22 cellular contexts compared by ENCODE assay signal in genomic region chr9:121997791-121998190, GRCh38.
DNase-seq lines count a peak whose midpoint lies in the region; ATAC-seq and TF ChIP-seq lines count a peak whose summit lies in the region.
"Had no signal": no experiment of that assay in that cellular context is flagged by ENCODE, and none has a peak within 500 bp of the region (broad histone marks: within the 10 kb centered on the region; RNA-seq: fewer than 3 reads in every experiment).

No MANE protein-coding gene starts in this region.

- H3K79me1 ChIP-seq in mesenchymal stem cell (replicated peaks; ENCODE audit: low read length, poor library complexity, severe bottlenecking) = peaks cover 2% of the 10 kb centered on the region

- 82 to 96% methylated on average over 4 to 7 of the region's 7 CpGs for WGBS in endodermal cell (ENCODE audit: insufficient coverage in 1 of 2, insufficient read length in 1 of 2), 2 experiments
- WGBS in mesenchymal stem cell = 69% methylated on average over 7 of the region's 7 CpGs

- H3K4ac ChIP-seq in mesenchymal stem cell (ENCODE audit: low read depth in 1 of 2, low read length in 2 of 2) = no peak overlapping the region

- peaks cover 18% of the 10 kb centered on the region for H3K27me3 Mint-ChIP-seq in endodermal cell (ENCODE audit: insufficient read depth)
- H3K27me3 Mint-ChIP-seq: activated CD4-positive, alpha-beta T cell treated with anti-CD3 and anti-CD28 coated beads for 36 hours; T-helper 17 cell; type B pancreatic cell had no signal

- CTCF ChIA-PET in A673 (lab: Charles Lee) = no interaction called here

- H3K27ac ChIP-seq in A673 (ENCODE audit: low read depth, low read length, poor library complexity, severe bottlenecking) (no peak overlapping the region), endodermal cell (ENCODE audit: low read depth, low read length) (no peak overlapping the region), mesenchymal stem cell (ENCODE audit: low read length, poor library complexity, severe bottlenecking) (no peak overlapping the region)
- H3K27ac ChIP-seq: adrenal gland, lower lobe of right lung had no signal

- no peaks in the 10 kb centered on the region for H3K27me3 ChIP-seq in A673 (replicated peaks; ENCODE audit: insufficient read depth, low read depth, low read length, poor library complexity)
- peaks cover 10% of the 10 kb centered on the region for H3K27me3 ChIP-seq in endodermal cell (ENCODE audit: control insufficient read depth, insufficient read depth, low read length, poor library complexity, severe bottlenecking)
- no peaks in the 10 kb centered on the region for H3K27me3 ChIP-seq in mesenchymal stem cell (ENCODE audit: control insufficient read depth in 1 of 2, insufficient read depth in 1 of 2, low read length in 2 of 2)
- H3K27me3 ChIP-seq: adrenal gland had no signal

- no peak overlapping the region for H2BK12ac ChIP-seq in mesenchymal stem cell (ENCODE audit: low read length in 2 of 2)

- H3K4me1 ChIP-seq in A673 (ENCODE audit: insufficient read depth, low read length, poor library complexity, severe bottlenecking) (peaks cover 10% of the 10 kb centered on the region), endodermal cell (ENCODE audit: control insufficient read depth, insufficient read depth, low read length) (peaks cover 4% of the 10 kb centered on the region), mesenchymal stem cell (ENCODE audit: control insufficient read depth, insufficient read depth, low read depth, low read length) (peaks cover 17% of the 10 kb centered on the region)

- no peaks in the 10 kb centered on the region for H3K9me3 Mint-ChIP-seq in endodermal cell
- H3K9me3 Mint-ChIP-seq: CD8-positive, alpha-beta T cell; type B pancreatic cell had no signal

- no peak overlapping the region for H2BK5ac ChIP-seq in mesenchymal stem cell (ENCODE audit: low read depth, low read length, poor library complexity, severe bottlenecking)

- H3K23ac ChIP-seq in mesenchymal stem cell (ENCODE audit: low read length in 2 of 2) = no peak overlapping the region

- no peak overlapping the region for H3K4me2 ChIP-seq in mesenchymal stem cell (ENCODE audit: low read length, poor library complexity, severe bottlenecking)

- no peak overlapping the region for H2BK15ac ChIP-seq in mesenchymal stem cell (ENCODE audit: low read depth, poor library complexity, severe bottlenecking)

- POLR2A ChIA-PET in A673 (lab: Charles Lee; ENCODE audit: low non-redundant PET) = no interaction called here

- no peaks in the 10 kb centered on the region for H3K36me3 Mint-ChIP-seq in endodermal cell (ENCODE audit: low read depth)
- H3K36me3 Mint-ChIP-seq: CD8-positive, alpha-beta T cell; type B pancreatic cell had no signal

- H3K9ac ChIP-seq in endodermal cell (ENCODE audit: extremely low read depth, low read length, poor library complexity, severe bottlenecking) = no peak overlapping the region
- no peak overlapping the region for H3K9ac ChIP-seq in mesenchymal stem cell (ENCODE audit: low read length)

- H2AK5ac ChIP-seq in mesenchymal stem cell (ENCODE audit: low read length, severe bottlenecking) = no peak overlapping the region

- H3K4me1 Mint-ChIP-seq in endodermal cell = peaks cover 16% of the 10 kb centered on the region

- H4K8ac ChIP-seq in mesenchymal stem cell (ENCODE audit: low read length) = no peak overlapping the region

- H2BK120ac ChIP-seq in mesenchymal stem cell (ENCODE audit: low read depth, low read length) = no peak overlapping the region

- H3K14ac ChIP-seq in mesenchymal stem cell (ENCODE audit: low read length in 2 of 2) = no peak overlapping the region

- no peak for ATAC-seq in HG03045 (IDR thresholded peaks at IDR 0.05; ENCODE audit: unreplicated experiment)
- ATAC-seq in GM21717 (IDR thresholded peaks at IDR 0.05; ENCODE audit: unreplicated experiment) = no peak
- ATAC-seq: activated CD4-positive, alpha-beta T cell treated with anti-CD3 and anti-CD28 coated beads for 36 hours; CD8-positive, alpha-beta T cell; lower lobe of right lung; T-helper 17 cell had no signal

- no peak overlapping the region for H4K91ac ChIP-seq in mesenchymal stem cell (ENCODE audit: low read length)

- H3K18ac ChIP-seq in mesenchymal stem cell (ENCODE audit: low read depth in 1 of 2, low read length in 2 of 2) = no peak overlapping the region

- no TSS peak for BruUV-seq in A673 (replicated peaks; lab: Mats Ljungman, UMichigan)

- intact Hi-C loops in A673 (cut with micrococcal nuclease; ENCODE audit: unreplicated experiment) = no loop called here

- DNase-seq in A673 (ENCODE audit: low spot score) (peak; percentile 58), amniotic epithelial cell (ENCODE audit: low read depth) (peak; percentile 40), endodermal cell (peak; percentile 48), mesenchymal stem cell (peak; percentile 28), SW480 (ENCODE audit: low spot score) (no peak), NOMO-1 treated with DMSO at 0.1 percent for 48 hours (lab: John Stamatoyannopoulos, UW; ENCODE audit: unreplicated experiment) (no peak)
- DNase-seq: activated CD4-positive, alpha-beta T cell treated with anti-CD3 and anti-CD28 coated beads for 36 hours; activated T-cell treated with anti-CD3 and anti-CD28 coated beads, Interleukin-2, amount 50 U/mL, for 1 hour; adrenal gland; CD8-positive, alpha-beta T cell; DMS153; GDM1; GOT3; islet precursor cell; lower lobe of right lung; NCI-H1694; small intestine; stimulated activated CD4-positive, alpha-beta T cell treated with anti-CD3 and anti-CD28 coated beads, Interleukin-2, amount 100 ng/mL, for 24 hours; T-helper 17 cell had no signal

- no peak overlapping the region for H2AFZ ChIP-seq in mesenchymal stem cell (ENCODE audit: low read depth, low read length)

- H3K27ac Mint-ChIP-seq in endodermal cell = no peak overlapping the region
- H3K27ac Mint-ChIP-seq: activated CD4-positive, alpha-beta T cell treated with anti-CD3 and anti-CD28 coated beads for 36 hours; CD8-positive, alpha-beta T cell; T-helper 17 cell; type B pancreatic cell had no signal

- no peaks in the 10 kb centered on the region for H3K9me3 ChIP-seq in A673 (ENCODE audit: low read depth, low read length, poor library complexity, severe bottlenecking)
- no peaks in the 10 kb centered on the region for H3K9me3 ChIP-seq in endodermal cell (ENCODE audit: control insufficient read depth, low read length)
- H3K9me3 ChIP-seq in mesenchymal stem cell (ENCODE audit: control insufficient read depth, low read length) = no peaks in the 10 kb centered on the region
- H3K9me3 ChIP-seq: adrenal gland, lower lobe of right lung had no signal

- H3K4me3 ChIP-seq in A673 (ENCODE audit: low read depth, low read length, poor library complexity, severe bottlenecking) (no peak overlapping the region), endodermal cell (ENCODE audit: low read length) (no peak overlapping the region), mesenchymal stem cell (ENCODE audit: insufficient read depth in 1 of 2, low read depth in 1 of 2, low read length in 2 of 2) (no peak overlapping the region)
- H3K4me3 ChIP-seq: adrenal gland, lower lobe of right lung had no signal

- no peak overlapping the region for H3K4me3 Mint-ChIP-seq in endodermal cell
- H3K4me3 Mint-ChIP-seq: activated CD4-positive, alpha-beta T cell treated with anti-CD3 and anti-CD28 coated beads for 36 hours; CD8-positive, alpha-beta T cell; T-helper 17 cell; type B pancreatic cell had no signal

- TF ChIP-seq CTCF in A673 (conservative IDR thresholded peaks at IDR 0.05; ENCODE audit: low read depth, low read length) (no peak), endodermal cell (conservative IDR thresholded peaks at IDR 0.05) (no peak)

- H3K36me3 ChIP-seq in A673 (ENCODE audit: insufficient read depth, low read length, poor library complexity, severe bottlenecking) (no peaks in the 10 kb centered on the region), endodermal cell (ENCODE audit: control insufficient read depth, insufficient read depth, low read length) (no peaks in the 10 kb centered on the region), mesenchymal stem cell (ENCODE audit: control insufficient read depth in 1 of 2, insufficient read depth in 2 of 2, low read depth in 1 of 2, low read length in 2 of 2) (no peaks in the 10 kb centered on the region)
- H3K36me3 ChIP-seq: adrenal gland, lower lobe of right lung had no signal

Comparison
In these comparisons a context has a peak if more than half of its experiments do, and no peak if none do; other contexts are left out.
1. DNase-seq: peak in A673 (single experiment), amniotic epithelial cell (single experiment), endodermal cell (single experiment) and mesenchymal stem cell (single experiment); none in SW480 (single experiment) and NOMO-1 treated with DMSO at 0.1 percent for 48 hours (single experiment).